ENCODE assay signal across 8 cellular contexts in genomic region chr2:232632904-232633412, GRCh38. TPM values are rescaled to one million over a fixed set of nuclear protein-coding genes. Genes with fewer than 3 reads are reported as not detected.
DNase-seq lines count a peak whose midpoint lies in the region; ATAC-seq and TF ChIP-seq lines count a peak whose summit lies in the region.

No MANE protein-coding gene starts in this region.

- no peaks in the 10 kb centered on the region for H3K36me3 Mint-ChIP-seq in activated naive CD4-positive, alpha-beta T cell treated with anti-CD3 and anti-CD28 coated beads, Interleukin-2, amount 10 ng/mL, durations not matched to agents 7 days and 5 days

- in situ Hi-C loops in astrocyte of the spinal cord (cut with HindIII; ENCODE audit: low sequenced_read_pairs), result no loop called here

- H2AFZ ChIP-seq in smooth muscle cell (ENCODE audit: low read depth), result peak overlapping the region; percentile 99

- peak overlapping the region; percentile 86 for H3K9ac ChIP-seq in smooth muscle cell (ENCODE audit: low read depth)

- no peak overlapping the region for H3K27ac Mint-ChIP-seq in activated naive CD4-positive, alpha-beta T cell treated with anti-CD3 and anti-CD28 coated beads, Interleukin-2, amount 10 ng/mL, durations not matched to agents 7 days and 5 days

- H3K4me2 ChIP-seq in smooth muscle cell, result peak overlapping the region; percentile 95

- ATAC-seq in GM18502 (IDR thresholded peaks at IDR 0.05; ENCODE audit: poor library complexity, unreplicated experiment), result no peak

- CTCF ChIA-PET in activated naive CD4-positive, alpha-beta T cell treated with anti-CD3 and anti-CD28 coated beads, Interleukin-2, amount 10 ng/mL, durations not matched to agents 7 days and 5 days (lab: Charles Lee), result interaction anchor here (1.4 kb wide), 1 partner anchor 53 kb away, joined by 3 read pairs; no protein-coding TSS in a partner anchor

- DNase-seq in activated naive CD4-positive, alpha-beta T cell treated with anti-CD3 and anti-CD28 coated beads, Interleukin-2, amount 10 ng/mL, durations not matched to agents 7 days and 5 days, result no peak
- no peak for DNase-seq in activated naive CD4-positive, alpha-beta T cell treated with anti-CD3 and anti-CD28 coated beads, Interleukin-2, amount 50 U/mL, for 16 hours
- DNase-seq in astrocyte of the spinal cord (ENCODE audit: low read depth, low spot score) (peak; percentile 18), inferior parietal cortex (ENCODE audit: extremely low spot score) (peak; percentile 75), smooth muscle cell (lab: John Stamatoyannopoulos, UW; ENCODE audit: unreplicated experiment) (peak; percentile 57)
- no peak for DNase-seq in stimulated activated naive CD4-positive, alpha-beta T cell (lab: John Stamatoyannopoulos, UW)
- no peak for DNase-seq in activated effector memory CD4-positive, alpha-beta T cell treated with Interleukin-2 at 50 U/mL for 16 hours

- peak overlapping the region; percentile 70 for H3K27ac ChIP-seq in smooth muscle cell (ENCODE audit: low read depth)

- H3K4me1 Mint-ChIP-seq in activated naive CD4-positive, alpha-beta T cell treated with anti-CD3 and anti-CD28 coated beads, Interleukin-2, amount 10 ng/mL, durations not matched to agents 7 days and 5 days, result peaks cover 20% of the 10 kb centered on the region

- H3K4me1 ChIP-seq in smooth muscle cell (ENCODE audit: low read depth), result no peaks in the 10 kb centered on the region

- H3K4me3 Mint-ChIP-seq in activated naive CD4-positive, alpha-beta T cell treated with anti-CD3 and anti-CD28 coated beads, Interleukin-2, amount 10 ng/mL, durations not matched to agents 7 days and 5 days, result peak overlapping the region; percentile 40

- H3K27me3 Mint-ChIP-seq in activated naive CD4-positive, alpha-beta T cell treated with anti-CD3 and anti-CD28 coated beads, Interleukin-2, amount 10 ng/mL, durations not matched to agents 7 days and 5 days, result peaks cover 96% of the 10 kb centered on the region

- 5% methylated on average over 24 of the region's 40 CpGs for WGBS in smooth muscle cell (ENCODE audit: low lambda C conversion rate)

- no peaks in the 10 kb centered on the region for H3K36me3 ChIP-seq in smooth muscle cell (ENCODE audit: low read depth)

- H3K9me3 Mint-ChIP-seq in activated naive CD4-positive, alpha-beta T cell treated with anti-CD3 and anti-CD28 coated beads, Interleukin-2, amount 10 ng/mL, durations not matched to agents 7 days and 5 days, result no peaks in the 10 kb centered on the region

- no peaks in the 10 kb centered on the region for H3K79me2 ChIP-seq in smooth muscle cell (ENCODE audit: low read depth)

- H3K27me3 ChIP-seq in smooth muscle cell (ENCODE audit: low read depth), result no peaks in the 10 kb centered on the region

- peak overlapping the region; percentile 52 for H3K4me3 ChIP-seq in astrocyte of the spinal cord (ENCODE audit: low read depth, low read length)
- H3K4me3 ChIP-seq in smooth muscle cell, result peak overlapping the region; percentile 81

- TF ChIP-seq CTCF in astrocyte of the spinal cord (IDR thresholded peaks at IDR 0.05; ENCODE audit: low read depth, low read length), result no peak
- TF ChIP-seq CTCF in smooth muscle cell (IDR thresholded peaks at IDR 0.05; ENCODE audit: borderline replicate concordance, insufficient read depth, poor library complexity, severe bottlenecking), result no peak

- no peaks in the 10 kb centered on the region for H4K20me1 ChIP-seq in smooth muscle cell (ENCODE audit: low read depth)

- H3F3A ChIP-seq in smooth muscle cell (ENCODE audit: low read depth), result no peaks in the 10 kb centered on the region

- H3K9me3 ChIP-seq in smooth muscle cell (replicated peaks; ENCODE audit: low read depth), result no peaks in the 10 kb centered on the region

RNA-seq across cellular contexts. Expression of gene EFHD1, which starts 0.4 kb away (rescaled TPM):
- total RNA-seq in smooth muscle cell, result 6.4 and 7.7 TPM in 2 replicates
- polyA plus RNA-seq in smooth muscle cell, result 19.2 and 25.1 TPM in 2 replicates

Comparison
In these comparisons a context has a peak if more than half of its experiments do, and no peak if none do; other contexts are left out.
1. DNase-seq: peak in astrocyte of the spinal cord (single experiment), inferior parietal cortex (single experiment) and smooth muscle cell (single experiment); none in activated naive CD4-positive, alpha-beta T cell treated with anti-CD3 and anti-CD28 coated beads, Interleukin-2, amount 10 ng/mL, durations not matched to agents 7 days and 5 days (single experiment), activated naive CD4-positive, alpha-beta T cell treated with anti-CD3 and anti-CD28 coated beads, Interleukin-2, amount 50 U/mL, for 16 hours (single experiment), stimulated activated naive CD4-positive, alpha-beta T cell (0 of 6) and activated effector memory CD4-positive, alpha-beta T cell treated with Interleukin-2 at 50 U/mL for 16 hours (single experiment).